ENCODE assay signal across 8 cellular contexts in genomic region chr17:15233022-15233805, GRCh38. TPM values are rescaled to one million over a fixed set of nuclear protein-coding genes. Genes with fewer than 3 reads are reported as not detected.
DNase-seq lines count a peak whose midpoint lies in the region; ATAC-seq and TF ChIP-seq lines count a peak whose summit lies in the region.

No MANE protein-coding gene starts in this region.

- no peak overlapping the region for H3K4me3 Mint-ChIP-seq in activated CD4-positive, alpha-beta memory T cell treated with anti-CD3 and anti-CD28 coated beads for 36 hours
- H3K4me3 Mint-ChIP-seq in activated CD4-positive, alpha-beta memory T cell treated with anti-CD3 and anti-CD28 coated beads, Interleukin-2, amount 10 ng/mL, durations not matched to agents 7 days and 5 days: no peak overlapping the region
- H3K4me3 Mint-ChIP-seq in stimulated activated naive CD8-positive, alpha-beta T cell treated with anti-CD3 and anti-CD28 coated beads, Interleukin-15, amount 100 ng/mL, for 72 hours: no peak overlapping the region

- CTCF ChIA-PET in activated CD4-positive, alpha-beta memory T cell treated with anti-CD3 and anti-CD28 coated beads for 36 hours (lab: Charles Lee): interaction anchor here (1.0 to 2.2 kb wide), 2 partner anchors 25 to 270 kb away, joined by 3 to 6 read pairs; no protein-coding TSS in a partner anchor
- CTCF ChIA-PET in activated CD4-positive, alpha-beta memory T cell treated with anti-CD3 and anti-CD28 coated beads, Interleukin-2, amount 10 ng/mL, durations not matched to agents 7 days and 5 days (lab: Charles Lee): interaction anchor here (1.3 kb wide), 1 partner anchor 14 kb away, joined by 3 read pairs; no protein-coding TSS in a partner anchor

- no peak overlapping the region for H3K27ac ChIP-seq in foreskin keratinocyte

- no peaks in the 10 kb centered on the region for H3K4me1 ChIP-seq in foreskin keratinocyte

- no peaks in the 10 kb centered on the region for H3K36me3 Mint-ChIP-seq in activated CD4-positive, alpha-beta memory T cell treated with anti-CD3 and anti-CD28 coated beads for 36 hours
- no peaks in the 10 kb centered on the region for H3K36me3 Mint-ChIP-seq in activated CD4-positive, alpha-beta memory T cell treated with anti-CD3 and anti-CD28 coated beads, Interleukin-2, amount 10 ng/mL, durations not matched to agents 7 days and 5 days (ENCODE audit: low read depth)

- POLR2A ChIA-PET in activated CD4-positive, alpha-beta memory T cell treated with anti-CD3 and anti-CD28 coated beads for 36 hours (lab: Charles Lee): no interaction called here
- POLR2A ChIA-PET in activated CD4-positive, alpha-beta memory T cell treated with anti-CD3 and anti-CD28 coated beads, Interleukin-2, amount 10 ng/mL, durations not matched to agents 7 days and 5 days (lab: Charles Lee): no interaction called here

- H3K27ac Mint-ChIP-seq in activated CD4-positive, alpha-beta memory T cell treated with anti-CD3 and anti-CD28 coated beads for 36 hours: no peak overlapping the region
- no peak overlapping the region for H3K27ac Mint-ChIP-seq in activated CD4-positive, alpha-beta memory T cell treated with anti-CD3 and anti-CD28 coated beads, Interleukin-2, amount 10 ng/mL, durations not matched to agents 7 days and 5 days
- no peak overlapping the region for H3K27ac Mint-ChIP-seq in stimulated activated naive CD8-positive, alpha-beta T cell treated with anti-CD3 and anti-CD28 coated beads, Interleukin-15, amount 100 ng/mL, for 72 hours

- DNase-seq in activated CD4-positive, alpha-beta memory T cell treated with anti-CD3 and anti-CD28 coated beads for 36 hours: peak; percentile 17
- DNase-seq in activated CD4-positive, alpha-beta memory T cell treated with anti-CD3 and anti-CD28 coated beads, Interleukin-2, amount 10 ng/mL, durations not matched to agents 7 days and 5 days: no peak
- DNase-seq in RPMI7951 (ENCODE audit: low read depth): peak; percentile 78
- DNase-seq in foreskin keratinocyte: peak; percentile 33 to 68
- DNase-seq in stimulated activated naive CD8-positive, alpha-beta T cell treated with anti-CD3 and anti-CD28 coated beads, Interleukin-15, amount 100 ng/mL, for 72 hours: no peak
- DNase-seq in stimulated activated CD4-positive, alpha-beta T cell treated with anti-CD3 and anti-CD28 coated beads, Interleukin-2, amount 100 ng/mL, for 48 hours: no peak

- peak; percentile 92 for ATAC-seq in foreskin keratinocyte
- ATAC-seq in stimulated activated naive CD8-positive, alpha-beta T cell treated with anti-CD3 and anti-CD28 coated beads, Interleukin-15, amount 100 ng/mL, for 72 hours: peak; percentile 70
- no peak for ATAC-seq in HG03095 (IDR thresholded peaks at IDR 0.05; ENCODE audit: unreplicated experiment)
- no peak for ATAC-seq in HG03135 (IDR thresholded peaks at IDR 0.05; ENCODE audit: unreplicated experiment)

- peaks cover 10% of the 10 kb centered on the region for H3K27me3 Mint-ChIP-seq in activated CD4-positive, alpha-beta memory T cell treated with anti-CD3 and anti-CD28 coated beads for 36 hours
- H3K27me3 Mint-ChIP-seq in activated CD4-positive, alpha-beta memory T cell treated with anti-CD3 and anti-CD28 coated beads, Interleukin-2, amount 10 ng/mL, durations not matched to agents 7 days and 5 days: peaks cover under 1% of the 10 kb centered on the region
- peaks cover 9% of the 10 kb centered on the region for H3K27me3 Mint-ChIP-seq in stimulated activated naive CD8-positive, alpha-beta T cell treated with anti-CD3 and anti-CD28 coated beads, Interleukin-15, amount 100 ng/mL, for 72 hours

- no peaks in the 10 kb centered on the region for H3K27me3 ChIP-seq in foreskin keratinocyte

- TF ChIP-seq CTCF in foreskin keratinocyte (conservative IDR thresholded peaks at IDR 0.05): peak; percentile 66

- H3K9me3 Mint-ChIP-seq in activated CD4-positive, alpha-beta memory T cell treated with anti-CD3 and anti-CD28 coated beads for 36 hours: no peaks in the 10 kb centered on the region
- no peaks in the 10 kb centered on the region for H3K9me3 Mint-ChIP-seq in activated CD4-positive, alpha-beta memory T cell treated with anti-CD3 and anti-CD28 coated beads, Interleukin-2, amount 10 ng/mL, durations not matched to agents 7 days and 5 days
- no peaks in the 10 kb centered on the region for H3K9me3 Mint-ChIP-seq in stimulated activated naive CD8-positive, alpha-beta T cell treated with anti-CD3 and anti-CD28 coated beads, Interleukin-15, amount 100 ng/mL, for 72 hours

- peaks cover 9% of the 10 kb centered on the region for H3K4me1 Mint-ChIP-seq in activated CD4-positive, alpha-beta memory T cell treated with anti-CD3 and anti-CD28 coated beads for 36 hours (ENCODE audit: low read depth)
- peaks cover 9% of the 10 kb centered on the region for H3K4me1 Mint-ChIP-seq in activated CD4-positive, alpha-beta memory T cell treated with anti-CD3 and anti-CD28 coated beads, Interleukin-2, amount 10 ng/mL, durations not matched to agents 7 days and 5 days
- peaks cover 9% of the 10 kb centered on the region for H3K4me1 Mint-ChIP-seq in stimulated activated naive CD8-positive, alpha-beta T cell treated with anti-CD3 and anti-CD28 coated beads, Interleukin-15, amount 100 ng/mL, for 72 hours

- intact Hi-C loops in activated CD4-positive, alpha-beta memory T cell treated with anti-CD3 and anti-CD28 coated beads for 36 hours (cut with micrococcal nuclease): no loop called here

RNA-seq across cellular contexts. Expression of gene PMP22, which starts 31.9 kb away (rescaled TPM):
- total RNA-seq in activated CD4-positive, alpha-beta memory T cell treated with anti-CD3 and anti-CD28 coated beads for 36 hours: not detected
- not detected for total RNA-seq in activated CD4-positive, alpha-beta memory T cell treated with anti-CD3 and anti-CD28 coated beads, Interleukin-2, amount 10 ng/mL, durations not matched to agents 7 days and 5 days
- total RNA-seq in RPMI7951 (2014; rRNA removed; shearing (Covaris generic)): 62.1 and 64.6 TPM in 2 replicates
- total RNA-seq in foreskin keratinocyte: 1.8 and 4.6 TPM in 2 replicates
- polyA plus RNA-seq in foreskin keratinocyte: 1.6 and 4.4 TPM in 2 replicates

Comparison
In these comparisons a context has a peak if more than half of its experiments do, and no peak if none do; other contexts are left out.
1. DNase-seq: peak in activated CD4-positive, alpha-beta memory T cell treated with anti-CD3 and anti-CD28 coated beads for 36 hours (single experiment), RPMI7951 (single experiment) and foreskin keratinocyte (2 of 2); none in activated CD4-positive, alpha-beta memory T cell treated with anti-CD3 and anti-CD28 coated beads, Interleukin-2, amount 10 ng/mL, durations not matched to agents 7 days and 5 days (single experiment), stimulated activated naive CD8-positive, alpha-beta T cell treated with anti-CD3 and anti-CD28 coated beads, Interleukin-15, amount 100 ng/mL, for 72 hours (0 of 2) and stimulated activated CD4-positive, alpha-beta T cell treated with anti-CD3 and anti-CD28 coated beads, Interleukin-2, amount 100 ng/mL, for 48 hours (0 of 2).
2. ATAC-seq: peak in foreskin keratinocyte (single experiment) and stimulated activated naive CD8-positive, alpha-beta T cell treated with anti-CD3 and anti-CD28 coated beads, Interleukin-15, amount 100 ng/mL, for 72 hours (single experiment); none in HG03095 (single experiment) and HG03135 (single experiment).
3. RNA of gene PMP22, which starts 31.9 kb away (total RNA-seq): 62.1 to 64.6 TPM in RPMI7951; 1.8 to 4.6 TPM in foreskin keratinocyte, not detected in activated CD4-positive, alpha-beta memory T cell treated with anti-CD3 and anti-CD28 coated beads for 36 hours and not detected in activated CD4-positive, alpha-beta memory T cell treated with anti-CD3 and anti-CD28 coated beads, Interleukin-2, amount 10 ng/mL, durations not matched to agents 7 days and 5 days; every median in the first group is over 10 times any median in the second.